ENCODE assay signal across 18 cellular contexts in genomic region chr3:195149292-195149691, GRCh38.
DNase-seq lines count a peak whose midpoint lies in the region; ATAC-seq, FAIRE-seq and TF ChIP-seq lines count a peak whose summit lies in the region.
"Had no signal": no experiment of that assay in that cellular context is flagged by ENCODE, and none has a peak within 500 bp of the region (broad histone marks: within the 10 kb centered on the region; RNA-seq: fewer than 3 reads in every experiment).

No MANE protein-coding gene starts in this region.

- DNase-seq in IMR-90 = no peak
- DNase-seq in endothelial cell of umbilical vein (ENCODE audit: low read depth, low spot score) = peak; percentile 37
- no peak for DNase-seq in NCI-H446 (lab: John Stamatoyannopoulos, UW)
- no peak for DNase-seq in EL
- DNase-seq in ecto neural progenitor cell (ENCODE audit: low spot score) = no peak
- DNase-seq: C1 segment of cervical spinal cord; effector memory CD8-positive, alpha-beta T cell; head of caudate nucleus; NCI-H187 treated with DMSO at 0.1 percent for 48 hours; NCI-H774; SJCRH30; stimulated activated CD4-positive, alpha-beta T cell treated with anti-CD3 and anti-CD28 coated beads, Interleukin-1b, Interleukin-23, amount 100 ng/mL, for 48 hours; stimulated activated naive CD4-positive, alpha-beta T cell had no signal

- no peak overlapping the region for H3K23ac ChIP-seq in IMR-90 (ENCODE audit: low read depth, low read length)

- in situ Hi-C loops in IMR-90 (cut with MboI; ENCODE audit: low sequenced_read_pairs) = no loop called here

- H3K4ac ChIP-seq in IMR-90 (ENCODE audit: low read depth, low read length) = peak overlapping the region; percentile 62

- no peak overlapping the region for H2AK9ac ChIP-seq in IMR-90 (replicated peaks; ENCODE audit: low read depth, low read length, poor library complexity)

- peaks cover 0 to 7% (median 0%) of the 10 kb centered on the region in 11 experiments; a peak in 2 of 22 replicates for H4K20me1 ChIP-seq in BLaER1 treated with 17β-estradiol and CSF1 and Interleukin-3, amounts not matched to agents 10 nM and 100 nM
- H4K20me1 ChIP-seq in IMR-90 (ENCODE audit: insufficient read depth, low read length) (no peaks in the 10 kb centered on the region), endothelial cell of umbilical vein (replicated peaks; ENCODE audit: control insufficient read depth, extremely low read depth, insufficient read depth, low read length) (no peaks in the 10 kb centered on the region)

- no peaks in the 10 kb centered on the region for H3K36me3 Mint-ChIP-seq in nephron (ENCODE audit: low read depth)
- H3K36me3 Mint-ChIP-seq: WTC11 had no signal

- H3K27me3 Mint-ChIP-seq in nephron (ENCODE audit: low read depth) = peaks cover 6% of the 10 kb centered on the region
- H3K27me3 Mint-ChIP-seq: effector memory CD8-positive, alpha-beta T cell had no signal

- no peak for TF ChIP-seq RAD21 in IMR-90 (IDR thresholded peaks at IDR 0.05; ENCODE audit: low read length)

- peaks cover 67 to 100% (median 94%) of the 10 kb centered on the region in 10 experiments for H3K4me1 ChIP-seq in BLaER1 treated with 17β-estradiol and CSF1 and Interleukin-3, amounts not matched to agents 10 nM and 100 nM
- H3K4me1 ChIP-seq in IMR-90 (ENCODE audit: control insufficient read depth, insufficient read depth, low read length) (peaks cover 37% of the 10 kb centered on the region), endothelial cell of umbilical vein (ENCODE audit: control insufficient read depth, extremely low read depth, insufficient read depth, low read length) (peaks cover 69% of the 10 kb centered on the region)

- peak overlapping the region in 5 of 10 experiments; percentile 10 to 49 (median 39); a peak in 3 of 20 replicates for H3K4me3 ChIP-seq in BLaER1 treated with 17β-estradiol and CSF1 and Interleukin-3, amounts not matched to agents 10 nM and 100 nM
- H3K4me3 ChIP-seq in IMR-90 (ENCODE audit: insufficient read depth, low read depth, low read length) (no peak overlapping the region), endothelial cell of umbilical vein (replicated peaks in 1 of 3; ENCODE audit: insufficient read depth in 1 of 3, low read depth in 1 of 3, low read length in 3 of 3) (peak overlapping the region in 2 of 3 experiments; percentile 27 to 50)
- H3K4me3 ChIP-seq: SJCRH30 had no signal

- no peak overlapping the region for H3K56ac ChIP-seq in IMR-90 (ENCODE audit: extremely low read depth, insufficient read depth, low read length)

- peak overlapping the region; percentile 26; the same call in 1 of the 2 replicates for H3K14ac ChIP-seq in IMR-90 (replicated peaks; ENCODE audit: low read depth, low read length)

- peaks cover 14 to 34% of the 10 kb centered on the region in 2 experiments; a peak in 3 of 4 replicates for H3K79me1 ChIP-seq in IMR-90 (ENCODE audit: low read depth in 1 of 2, low read length in 2 of 2)

- peak overlapping the region in 7 of 11 experiments; percentile 19 to 77 (median 72); a peak in 13 of 22 replicates for H3K9ac ChIP-seq in BLaER1 treated with 17β-estradiol and CSF1 and Interleukin-3, amounts not matched to agents 10 nM and 100 nM
- 0 out of 2 replicates have a peak overlapping the region, but pooled peaks have one; percentile 15 for H3K9ac ChIP-seq in IMR-90 (ENCODE audit: low read depth, low read length)
- peak overlapping the region; percentile 87 for H3K9ac ChIP-seq in endothelial cell of umbilical vein (replicated peaks; ENCODE audit: extremely low read depth, insufficient read depth, low read length)
- H3K9ac ChIP-seq: parathyroid adenoma had no signal

- H3K27me3 ChIP-seq in BLaER1 treated with 17β-estradiol and CSF1 and Interleukin-3, amounts not matched to agents 10 nM and 100 nM = no peaks in the 10 kb centered on the region
- H3K27me3 ChIP-seq in IMR-90 (ENCODE audit: control insufficient read depth, insufficient read depth, low read length) = no peaks in the 10 kb centered on the region
- H3K27me3 ChIP-seq in endothelial cell of umbilical vein (ENCODE audit: control insufficient read depth in 2 of 2, insufficient read depth in 2 of 2, low read length in 2 of 2) = no peaks in the 10 kb centered on the region
- H3K27me3 ChIP-seq: SJCRH30 had no signal

- peaks cover 64% of the 10 kb centered on the region for H3K4me1 Mint-ChIP-seq in nephron

- H2AK5ac ChIP-seq in IMR-90 (ENCODE audit: low read depth, low read length) = peak overlapping the region; percentile 70; the same call in 1 of the 2 replicates

- H2AFZ ChIP-seq in IMR-90 (replicated peaks; ENCODE audit: low read length, poor library complexity) = no peak overlapping the region
- H2AFZ ChIP-seq in endothelial cell of umbilical vein (ENCODE audit: low read depth, low read length) = no peak overlapping the region

- CTCF ChIA-PET in IMR-90 (lab: Yijun Ruan, JAX) (no interaction called here), endothelial cell of umbilical vein (lab: Charles Lee) (interaction anchor here (0.6 to 2.4 kb wide), 4 partner anchors 30 to 467 kb away, joined by 3 to 16 read pairs (median 10); no protein-coding TSS in a partner anchor)

- H3K36me3 ChIP-seq in BLaER1 treated with 17β-estradiol and CSF1 and Interleukin-3, amounts not matched to agents 10 nM and 100 nM = no peaks in the 10 kb centered on the region; a peak in 1 of 22 replicates
- H3K36me3 ChIP-seq in IMR-90 (ENCODE audit: control insufficient read depth, insufficient read depth, low read length) = no peaks in the 10 kb centered on the region
- H3K36me3 ChIP-seq in endothelial cell of umbilical vein (ENCODE audit: control insufficient read depth in 2 of 2, extremely low read depth in 1 of 2, insufficient read depth in 2 of 2, low read length in 2 of 2) = no peaks in the 10 kb centered on the region
- H3K36me3 ChIP-seq: SJCRH30 had no signal

- H3K18ac ChIP-seq in IMR-90 (ENCODE audit: low read depth, low read length) = no peak overlapping the region; the same call in 1 of the 2 replicates

- no TSS peak for BruUV-seq in IMR-90 (replicated peaks; lab: Mats Ljungman, UMichigan)
- BruUV-seq in endothelial cell of umbilical vein (replicated peaks; lab: Mats Ljungman, UMichigan) = no TSS peak

- H3K79me2 ChIP-seq in endothelial cell of umbilical vein (ENCODE audit: control insufficient read depth, insufficient read depth, low read length) = peaks cover 13% of the 10 kb centered on the region

- peak overlapping the region; percentile 83 to 96 (median 88) for H3K4me2 ChIP-seq in BLaER1 treated with 17β-estradiol and CSF1 and Interleukin-3, amounts not matched to agents 10 nM and 100 nM
- H3K4me2 ChIP-seq in IMR-90 (ENCODE audit: low read depth, low read length) = no peak overlapping the region
- peak overlapping the region; percentile 77 for H3K4me2 ChIP-seq in endothelial cell of umbilical vein (ENCODE audit: insufficient read depth, low read length)

- WGBS in IMR-90 (ENCODE audit: extremely low coverage in 2 of 2, insufficient read length in 1 of 2), 2 experiments = no CpG with 5 or more reads among the region's 9 CpGs

- no peak overlapping the region for H2BK20ac ChIP-seq in IMR-90 (ENCODE audit: low read depth, low read length)

- H3K9me1 ChIP-seq in IMR-90 (ENCODE audit: insufficient read depth, low read length) (peaks cover 27% of the 10 kb centered on the region), endothelial cell of umbilical vein (replicated peaks; ENCODE audit: control insufficient read depth, extremely low read depth, insufficient read depth, low read length) (no peaks in the 10 kb centered on the region)

- TF ChIP-seq POLR2A in IMR-90 (IDR thresholded peaks at IDR 0.05; ENCODE audit: low read depth, low read length) = no peak
- TF ChIP-seq POLR2A in endothelial cell of umbilical vein (IDR thresholded peaks at IDR 0.05; ENCODE audit: low read depth, low read length) = peak; percentile 41

- dilution Hi-C loops in IMR-90 (cut with HindIII; ENCODE audit: low sequenced_read_pairs, unreplicated experiment) (no loop called here), endothelial cell of umbilical vein (cut with MboI; ENCODE audit: extremely low pct_ligation_motif_present, low sequenced_read_pairs) (no loop called here)

- peak overlapping the region; percentile 29; the same call in 1 of the 3 replicates for H2BK15ac ChIP-seq in IMR-90 (ENCODE audit: low read depth, low read length)

- peak overlapping the region; percentile 71; the same call in 1 of the 2 replicates for H4K5ac ChIP-seq in IMR-90 (ENCODE audit: low read depth, low read length)

- H4K91ac ChIP-seq in IMR-90 (ENCODE audit: insufficient read depth, low read depth, low read length) = peak overlapping the region; percentile 33; the same call in 1 of the 2 replicates

- H2BK5ac ChIP-seq in IMR-90 (ENCODE audit: low read depth, low read length, poor library complexity, severe bottlenecking) = no peak overlapping the region

- no peak overlapping the region for H3K4me3 Mint-ChIP-seq in nephron

- peak overlapping the region in 8 of 11 experiments; percentile 17 to 89 (median 78); a peak in 14 of 22 replicates for H3K27ac ChIP-seq in BLaER1 treated with 17β-estradiol and CSF1 and Interleukin-3, amounts not matched to agents 10 nM and 100 nM
- H3K27ac ChIP-seq in IMR-90 (ENCODE audit: insufficient read depth, low read length) (peak overlapping the region; percentile 10; the same call in 1 of the 2 replicates), endothelial cell of umbilical vein (ENCODE audit: insufficient read depth, low read depth, low read length) (peak overlapping the region; percentile 95)
- H3K27ac ChIP-seq: SJCRH30 had no signal

- no peaks in the 10 kb centered on the region for H3K9me3 ChIP-seq in BLaER1 treated with 17β-estradiol and CSF1 and Interleukin-3, amounts not matched to agents 10 nM and 100 nM (replicated peaks in 1 of 11)
- H3K9me3 ChIP-seq in IMR-90 (ENCODE audit: control insufficient read depth, insufficient read depth, low read length) = no peaks in the 10 kb centered on the region
- no peaks in the 10 kb centered on the region for H3K9me3 ChIP-seq in endothelial cell of umbilical vein (replicated peaks; ENCODE audit: control insufficient read depth, insufficient read depth, low read length)
- H3K9me3 ChIP-seq: SJCRH30 had no signal

- intact Hi-C loops in IMR-90 (cut with micrococcal nuclease) (no loop called here), endothelial cell of umbilical vein (cut with micrococcal nuclease) (no loop called here)

- peak overlapping the region in 1 of 2 experiments; percentile 6; a peak in 1 of 4 replicates for H4K8ac ChIP-seq in IMR-90 (ENCODE audit: low read depth in 2 of 2, low read length in 2 of 2)

- no peak for ATAC-seq in IMR-90 (ENCODE audit: low read depth)
- no peak for ATAC-seq in esophagus mucosa
- ATAC-seq: effector memory CD8-positive, alpha-beta T cell; WTC11 had no signal

- H3K9me3 Mint-ChIP-seq in nephron = no peaks in the 10 kb centered on the region
- H3K9me3 Mint-ChIP-seq: effector memory CD8-positive, alpha-beta T cell; WTC11 had no signal

- H3K27ac Mint-ChIP-seq in nephron = peak overlapping the region; percentile 4 to 77 (median 20)

- peak overlapping the region; percentile 16; the same call in 1 of the 2 replicates for H2BK120ac ChIP-seq in IMR-90 (ENCODE audit: low read depth, low read length)

- POLR2A ChIA-PET in IMR-90 (lab: Charles Lee; ENCODE audit: unreplicated experiment) (no interaction called here), endothelial cell of umbilical vein (lab: Charles Lee) (interaction anchor here (1.0 to 1.8 kb wide), 3 partner anchors 458 to 467 kb away, joined by 3 to 14 read pairs (median 7); partner anchors contain the start of gene FAM43A)

- TF ChIP-seq CTCF in IMR-90 (conservative IDR thresholded peaks at IDR 0.05; ENCODE audit: low read depth, low read length) (no peak), endothelial cell of umbilical vein (IDR thresholded peaks at IDR 0.05; ENCODE audit: extremely low read depth in 1 of 2, insufficient read depth in 1 of 2, low read depth in 1 of 2, low read length in 2 of 2) (no peak), nephron (IDR thresholded peaks at IDR 0.05; ENCODE audit: unreplicated experiment in 3 of 3) (no peak)

- FAIRE-seq in endothelial cell of umbilical vein (lab: Jason Lieb, UNC) = no peak

Comparison
In these comparisons a context has a peak if more than half of its experiments do, and no peak if none do; other contexts are left out.
1. H3K27ac ChIP-seq: peak in every context shown above with its lines; median percentile 95 in endothelial cell of umbilical vein; 78 in BLaER1 treated with 17β-estradiol and CSF1 and Interleukin-3, amounts not matched to agents 10 nM and 100 nM; 10 in IMR-90.
2. H3K9ac ChIP-seq: peak in every context shown above with its lines; median percentile 87 in endothelial cell of umbilical vein; 72 in BLaER1 treated with 17β-estradiol and CSF1 and Interleukin-3, amounts not matched to agents 10 nM and 100 nM; 15 in IMR-90.